In the genomic region with DNA sequence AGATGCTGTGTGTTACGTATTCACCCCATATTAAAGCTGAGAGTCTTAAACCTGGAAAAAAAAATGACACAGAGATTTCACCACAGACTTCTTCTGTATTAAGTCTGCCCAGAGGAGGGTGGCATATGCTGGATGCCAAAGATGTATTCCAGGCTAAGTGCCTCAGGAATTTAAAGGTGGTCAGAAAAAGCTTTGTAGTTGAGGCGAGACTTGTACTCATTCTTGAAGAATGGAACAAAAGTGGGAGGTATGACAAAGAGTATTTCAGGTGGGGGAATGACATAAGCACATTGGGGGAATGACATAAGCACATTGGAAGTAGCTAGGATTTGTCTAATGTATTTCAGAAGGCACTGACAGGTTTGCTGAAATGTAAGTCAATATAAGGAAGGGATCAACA, we compare ENCODE assay signal across 13 cellular contexts.
DNase-seq lines count a peak whose midpoint lies in the region; ATAC-seq and TF ChIP-seq lines count a peak whose summit lies in the region.
"Had no signal": no experiment of that assay in that cellular context is flagged by ENCODE, and none has a peak within 500 bp of the region (broad histone marks: within the 10 kb centered on the region; RNA-seq: fewer than 3 reads in every experiment).

No MANE protein-coding gene starts in this region.

- H3K4me1 Mint-ChIP-seq in stimulated activated naive CD8-positive, alpha-beta T cell treated with anti-CD3 and anti-CD28 coated beads, Interleukin-15, Interleukin-2, amounts not matched to agents 100 ng/mL and 50 ng/mL, for 24 hours (ENCODE audit: low read depth), result peaks cover 38% of the 10 kb centered on the region

- no peaks in the 10 kb centered on the region for H3K9me3 Mint-ChIP-seq in stimulated activated naive CD8-positive, alpha-beta T cell treated with anti-CD3 and anti-CD28 coated beads, Interleukin-15, Interleukin-2, amounts not matched to agents 100 ng/mL and 50 ng/mL, for 24 hours

- no peaks in the 10 kb centered on the region for H3K36me3 ChIP-seq in RWPE2 (ENCODE audit: low read depth)
- H3K36me3 ChIP-seq: right lobe of liver had no signal

- H3K4me1 ChIP-seq in RWPE2 (ENCODE audit: insufficient read depth, poor library complexity, severe bottlenecking) (peaks cover 58% of the 10 kb centered on the region), foreskin keratinocyte (peaks cover 35% of the 10 kb centered on the region)
- H3K4me1 ChIP-seq: right lobe of liver had no signal

- H3K36me3 Mint-ChIP-seq in stimulated activated naive CD8-positive, alpha-beta T cell treated with anti-CD3 and anti-CD28 coated beads, Interleukin-15, Interleukin-2, amounts not matched to agents 100 ng/mL and 50 ng/mL, for 24 hours (ENCODE audit: low read depth), result peaks cover 31% of the 10 kb centered on the region

- H3K27me3 ChIP-seq in RWPE2 (ENCODE audit: insufficient read depth, poor library complexity, severe bottlenecking), result no peaks in the 10 kb centered on the region
- no peaks in the 10 kb centered on the region for H3K27me3 ChIP-seq in foreskin keratinocyte
- H3K27me3 ChIP-seq: right lobe of liver had no signal

- H3K27ac ChIP-seq in RWPE2 (ENCODE audit: poor library complexity, severe bottlenecking) (peak overlapping the region; percentile 94), foreskin keratinocyte (no peak overlapping the region)
- H3K27ac ChIP-seq: right lobe of liver had no signal

- H3K9me3 ChIP-seq in RWPE2 (ENCODE audit: severe bottlenecking), result no peaks in the 10 kb centered on the region
- H3K9me3 ChIP-seq: right lobe of liver had no signal

- H3K27me3 Mint-ChIP-seq in stimulated activated naive CD8-positive, alpha-beta T cell treated with anti-CD3 and anti-CD28 coated beads, Interleukin-15, Interleukin-2, amounts not matched to agents 100 ng/mL and 50 ng/mL, for 24 hours, result no peaks in the 10 kb centered on the region

- H3K4me3 Mint-ChIP-seq in stimulated activated naive CD8-positive, alpha-beta T cell treated with anti-CD3 and anti-CD28 coated beads, Interleukin-15, Interleukin-2, amounts not matched to agents 100 ng/mL and 50 ng/mL, for 24 hours, result no peak overlapping the region

- no peak for DNase-seq in stimulated activated naive CD8-positive, alpha-beta T cell treated with anti-CD3 and anti-CD28 coated beads, Interleukin-15, Interleukin-2, amounts not matched to agents 100 U/mL and 50 U/mL, for 24 hours
- no peak for DNase-seq in RWPE2 (ENCODE audit: low spot score)
- peak; percentile 93 to 99 for DNase-seq in foreskin keratinocyte
- no peak for DNase-seq in NCI-H2171 (lab: John Stamatoyannopoulos, UW)
- no peak for DNase-seq in mucosa of gallbladder (ENCODE audit: low spot score)
- no peak for DNase-seq in HUDEP-2 (lab: John Stamatoyannopoulos, UW; ENCODE audit: unreplicated experiment in 76 of 76)
- DNase-seq: DMS79; NCI-H2029 treated with DMSO at 0.1 percent for 48 hours; NCI-H69; PC-3; right lobe of liver; stimulated activated CD4-positive, alpha-beta T cell treated with anti-CD3 and anti-CD28 coated beads, Interleukin-1b, Interleukin-23, amount 100 ng/mL, for 48 hours had no signal

- ATAC-seq in stimulated activated naive CD8-positive, alpha-beta T cell treated with anti-CD3 and anti-CD28 coated beads, Interleukin-15, Interleukin-2, amounts not matched to agents 100 U/mL and 50 U/mL, for 24 hours, result no peak
- ATAC-seq in RWPE2 (ENCODE audit: low read depth) (peak; percentile 83), foreskin keratinocyte (peak; percentile 71)
- ATAC-seq: PC-3, right lobe of liver had no signal

- peak overlapping the region; percentile 22 for H3K27ac Mint-ChIP-seq in stimulated activated naive CD8-positive, alpha-beta T cell treated with anti-CD3 and anti-CD28 coated beads, Interleukin-15, Interleukin-2, amounts not matched to agents 100 ng/mL and 50 ng/mL, for 24 hours

- H3K4me3 ChIP-seq in RWPE2 (ENCODE audit: severe bottlenecking), result no peak overlapping the region
- H3K4me3 ChIP-seq: right lobe of liver had no signal

- TF ChIP-seq CTCF in RWPE2 (IDR thresholded peaks at IDR 0.05; ENCODE audit: poor library complexity, severe bottlenecking), result peak; percentile 17
- peak; percentile 45 for TF ChIP-seq CTCF in foreskin keratinocyte (conservative IDR thresholded peaks at IDR 0.05)

Comparison
In these comparisons a context has a peak if more than half of its experiments do, and no peak if none do; other contexts are left out.
1. DNase-seq: peak in foreskin keratinocyte (2 of 2); none in stimulated activated naive CD8-positive, alpha-beta T cell treated with anti-CD3 and anti-CD28 coated beads, Interleukin-15, Interleukin-2, amounts not matched to agents 100 U/mL and 50 U/mL, for 24 hours (single experiment), RWPE2 (single experiment), NCI-H2171 (single experiment), mucosa of gallbladder (single experiment) and HUDEP-2 (0 of 76).